Comparison of ENCODE assay signal across 1 cellular context in the genomic region with DNA sequence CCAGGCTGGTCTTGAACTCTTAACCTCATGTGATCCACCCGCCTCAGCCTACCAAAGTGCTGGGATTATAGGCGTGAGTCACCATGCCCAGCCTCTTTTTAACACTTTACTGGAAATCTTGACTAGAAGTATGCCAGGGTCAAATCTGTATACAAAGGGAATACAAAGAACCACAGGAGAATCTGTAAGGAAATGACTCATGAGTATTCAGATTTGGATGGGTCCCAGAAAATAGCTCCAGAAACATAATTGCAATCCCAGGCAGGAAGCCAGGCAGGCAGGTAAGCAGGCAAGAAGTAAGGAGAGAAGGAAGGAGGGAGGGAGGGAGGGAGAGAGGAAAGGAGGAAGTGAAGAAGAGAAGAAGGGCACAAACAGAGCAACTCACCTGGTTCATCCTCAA.
TF ChIP-seq lines count a peak whose summit lies in the region.

No MANE protein-coding gene starts in this region.

TF ChIP-seq in GM23338, 12 proteins besides CTCF, POLR2A, EP300 and RAD21 (continued from another document):
- TF ChIP-seq, protein P1, sequence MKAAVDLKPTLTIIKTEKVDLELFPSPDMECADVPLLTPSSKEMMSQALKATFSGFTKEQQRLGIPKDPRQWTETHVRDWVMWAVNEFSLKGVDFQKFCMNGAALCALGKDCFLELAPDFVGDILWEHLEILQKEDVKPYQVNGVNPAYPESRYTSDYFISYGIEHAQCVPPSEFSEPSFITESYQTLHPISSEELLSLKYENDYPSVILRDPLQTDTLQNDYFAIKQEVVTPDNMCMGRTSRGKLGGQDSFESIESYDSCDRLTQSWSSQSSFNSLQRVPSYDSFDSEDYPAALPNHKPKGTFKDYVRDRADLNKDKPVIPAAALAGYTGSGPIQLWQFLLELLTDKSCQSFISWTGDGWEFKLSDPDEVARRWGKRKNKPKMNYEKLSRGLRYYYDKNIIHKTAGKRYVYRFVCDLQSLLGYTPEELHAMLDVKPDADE (IDR thresholded peaks at IDR 0.05): no peak
- no peak for TF ChIP-seq EZH2 (IDR thresholded peaks at IDR 0.05; ENCODE audit: low read depth, unreplicated experiment)
